In genomic region chr6:119742188-119742803, GRCh38 we compare ENCODE assay signal across 9 cellular contexts.
DNase-seq lines count a peak whose midpoint lies in the region; ATAC-seq and TF ChIP-seq lines count a peak whose summit lies in the region.
"Had no signal": no experiment of that assay in that cellular context is flagged by ENCODE, and none has a peak within 500 bp of the region (broad histone marks: within the 10 kb centered on the region; RNA-seq: fewer than 3 reads in every experiment).

No MANE protein-coding gene starts in this region.

- in situ Hi-C loops in transverse colon (cut with MboI; ENCODE audit: low pct_ligation_motif_present in 1 of 4, low pct_unique_long_range_greater_than_20kb in 1 of 4, low sequenced_read_pairs in 3 of 4) = loop anchor here in 3 of 4 donors (25.0 kb wide), 1 partner anchor 605 kb away; no protein-coding TSS in a partner anchor

- no peak overlapping the region for H3K27ac ChIP-seq in neural progenitor cell
- H3K27ac ChIP-seq in transverse colon = no peak overlapping the region
- H3K27ac ChIP-seq: SJSA1 had no signal

- WGBS in transverse colon (ENCODE audit: low coverage in 1 of 2), 2 donors = 7% methylated on average over 6 of the region's 6 CpGs; no CpG with 5 or more reads in 1 of the 2 donors

- H3K27me3 ChIP-seq in neural progenitor cell (no peaks in the 10 kb centered on the region), transverse colon (no peaks in the 10 kb centered on the region)
- H3K27me3 ChIP-seq: SJSA1 had no signal

- H3K4me1 Mint-ChIP-seq in CD14-positive monocyte = peaks cover 6% of the 10 kb centered on the region
- H3K4me1 Mint-ChIP-seq in neural progenitor cell = no peaks in the 10 kb centered on the region

- intact Hi-C loops in CD14-positive monocyte (cut with micrococcal nuclease) (no loop called here), transverse colon (cut with DNase I; ENCODE audit: low total_unique reads) (no loop called here)

- H3K4me3 Mint-ChIP-seq in CD14-positive monocyte (no peak overlapping the region), neural progenitor cell (no peak overlapping the region)

- no peak overlapping the region for H3K4me3 ChIP-seq in fibroblast of pulmonary artery (replicated peaks; ENCODE audit: low read depth, low read length)
- no peak overlapping the region for H3K4me3 ChIP-seq in neural progenitor cell
- no peak overlapping the region for H3K4me3 ChIP-seq in transverse colon
- H3K4me3 ChIP-seq: SJSA1 had no signal

- TF ChIP-seq EP300 in transverse colon (IDR thresholded peaks at IDR 0.05; ENCODE audit: low read depth) = no peak

- H3K79me2 ChIP-seq in neural progenitor cell (ENCODE audit: low read depth) = no peaks in the 10 kb centered on the region

- no peaks in the 10 kb centered on the region for H3K27me3 Mint-ChIP-seq in CD14-positive monocyte (ENCODE audit: low read depth in 3 of 3)
- H3K27me3 Mint-ChIP-seq in neural progenitor cell (ENCODE audit: insufficient read depth, low read depth) = no peaks in the 10 kb centered on the region

- DNase-seq in CD14-positive monocyte (ENCODE audit: low spot score) (no peak), NCI-H82 (lab: John Stamatoyannopoulos, UW) (peak; percentile 87), activated T-cell treated with anti-CD3 and anti-CD28 coated beads for 1 hour (ENCODE audit: low read depth) (peak; percentile 23), fibroblast of pulmonary artery (ENCODE audit: low read depth) (peak; percentile 60), neural progenitor cell (ENCODE audit: low spot score) (peak; percentile 84), transverse colon (peak; percentile 65)

- no peaks in the 10 kb centered on the region for H4K20me1 ChIP-seq in neural progenitor cell (ENCODE audit: low read depth)

- peak; percentile 86 for ATAC-seq in GM19035 (IDR thresholded peaks at IDR 0.05; ENCODE audit: unreplicated experiment)
- peak; percentile 93 for ATAC-seq in HG03135 (IDR thresholded peaks at IDR 0.05; ENCODE audit: unreplicated experiment)

- H3K4me1 ChIP-seq in neural progenitor cell (no peaks in the 10 kb centered on the region), transverse colon (no peaks in the 10 kb centered on the region)
- H3K4me1 ChIP-seq: SJSA1 had no signal

- H2AFZ ChIP-seq in neural progenitor cell (replicated peaks) = no peak overlapping the region

- H3K36me3 Mint-ChIP-seq in CD14-positive monocyte = no peaks in the 10 kb centered on the region
- no peaks in the 10 kb centered on the region for H3K36me3 Mint-ChIP-seq in neural progenitor cell

- H3K27ac Mint-ChIP-seq in CD14-positive monocyte (peak overlapping the region in 1 of 7 donors; percentile 30), neural progenitor cell (no peak overlapping the region)

- no peaks in the 10 kb centered on the region for H3K36me3 ChIP-seq in neural progenitor cell
- H3K36me3 ChIP-seq in transverse colon = no peaks in the 10 kb centered on the region
- H3K36me3 ChIP-seq: SJSA1 had no signal

- peak; percentile 91 for TF ChIP-seq CTCF in CD14-positive monocyte (IDR thresholded peaks at IDR 0.05)
- TF ChIP-seq CTCF in fibroblast of pulmonary artery (IDR thresholded peaks at IDR 0.05; ENCODE audit: low read length, missing control alignments) = peak; percentile 86
- TF ChIP-seq CTCF in neural progenitor cell (IDR thresholded peaks at IDR 0.05) = peak; percentile 94
- TF ChIP-seq CTCF in transverse colon (IDR thresholded peaks at IDR 0.05) = peak; percentile 62 to 81 (median 68)

- H3K4me2 ChIP-seq in neural progenitor cell = no peak overlapping the region

- no peak for TF ChIP-seq POLR2A in transverse colon (IDR thresholded peaks at IDR 0.05)

- H3K9me3 Mint-ChIP-seq in CD14-positive monocyte (peaks cover 0 to 4% (median 0%) of the 10 kb centered on the region in 7 donors), neural progenitor cell (no peaks in the 10 kb centered on the region)

- H3K9me3 ChIP-seq in neural progenitor cell (ENCODE audit: low read depth) (no peaks in the 10 kb centered on the region), transverse colon (no peaks in the 10 kb centered on the region)
- H3K9me3 ChIP-seq: SJSA1 had no signal

- no peak overlapping the region for H3K9ac ChIP-seq in neural progenitor cell

- H3F3A ChIP-seq in neural progenitor cell (ENCODE audit: low read depth) = no peaks in the 10 kb centered on the region
